ENCODE assay signal across 23 cellular contexts in the genomic region with DNA sequence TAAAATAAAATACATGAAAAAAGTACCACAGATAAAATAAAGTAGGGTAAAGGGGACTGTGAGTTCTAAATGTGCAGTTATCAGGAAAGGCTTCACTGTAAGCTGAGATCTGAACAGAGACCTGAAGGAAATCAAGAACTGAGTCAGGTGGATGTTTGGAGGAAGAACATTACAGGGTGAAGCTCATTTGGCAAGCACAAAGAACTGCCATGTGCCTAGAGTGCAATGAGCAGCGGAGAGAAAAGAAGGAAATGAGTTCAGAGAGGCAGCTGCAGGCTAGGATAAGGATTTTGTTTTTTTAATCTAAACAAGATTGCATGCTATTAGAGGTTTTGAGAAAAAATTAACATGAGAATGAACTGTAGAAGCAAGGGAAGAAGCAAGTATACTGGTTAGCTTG.
"Had no signal": no experiment of that assay in that cellular context is flagged by ENCODE, and none has a peak within 500 bp of the region (broad histone marks: within the 10 kb centered on the region; RNA-seq: fewer than 3 reads in every experiment).

No MANE protein-coding gene starts in this region.

- DNase-seq: activated CD4-positive, alpha-beta T cell treated with anti-CD3 and anti-CD28 coated beads for 36 hours; activated CD4-positive, alpha-beta T cell treated with anti-CD3 and anti-CD28 coated beads, Interleukin-2, amount 50 U/mL, for 1 hour; activated CD4-positive, CD25-positive, alpha-beta regulatory T cell; activated CD8-positive, alpha-beta memory T cell treated with anti-CD3 and anti-CD28 coated beads, Interleukin-2, amount 50 U/mL, for 48 hours; activated CD8-positive, alpha-beta T cell treated with anti-CD3 and anti-CD28 coated beads for 36 hours; activated naive CD4-positive, alpha-beta T cell treated with anti-CD3 and anti-CD28 coated beads, Interleukin-2, amount 50 U/mL, for 16 hours; activated naive CD8-positive, alpha-beta T cell treated with anti-CD3 and anti-CD28 coated beads, Interleukin-2, amount 10 ng/mL, durations not matched to agents 7 days and 5 days; activated T-cell treated with anti-CD3 and anti-CD28 coated beads, Interleukin-2, amount 50 U/mL, for 1 hour; adrenal gland; anterior cingulate cortex; cerebellar nuclear complex; NCI-H1092; NCI-H1417; NCI-H2029 treated with DMSO at 0.1 percent for 48 hours; NCI-H524 treated with DMSO at 0.1 percent for 48 hours; NCI-H774; RPMI8226; T-helper 1 cell had no signal

- H3K9me3 ChIP-seq: adrenal gland had no signal

- H3K36me3 ChIP-seq: adrenal gland had no signal

- H3K4me3 Mint-ChIP-seq: activated CD4-positive, alpha-beta T cell treated with anti-CD3 and anti-CD28 coated beads for 36 hours; activated CD8-positive, alpha-beta T cell treated with anti-CD3 and anti-CD28 coated beads for 36 hours; activated naive CD8-positive, alpha-beta T cell treated with anti-CD3 and anti-CD28 coated beads, Interleukin-2, amount 10 ng/mL, durations not matched to agents 7 days and 5 days had no signal

- H3K27me3 ChIP-seq: adrenal gland had no signal

- H3K9ac ChIP-seq: KMS-11 had no signal

- H3K36me3 Mint-ChIP-seq: activated naive CD8-positive, alpha-beta T cell treated with anti-CD3 and anti-CD28 coated beads, Interleukin-2, amount 10 ng/mL, durations not matched to agents 7 days and 5 days had no signal

- H3K4me1 ChIP-seq: adrenal gland had no signal

- H3K27ac Mint-ChIP-seq: activated CD4-positive, alpha-beta T cell treated with anti-CD3 and anti-CD28 coated beads for 36 hours; activated CD8-positive, alpha-beta T cell treated with anti-CD3 and anti-CD28 coated beads for 36 hours; activated naive CD8-positive, alpha-beta T cell treated with anti-CD3 and anti-CD28 coated beads, Interleukin-2, amount 10 ng/mL, durations not matched to agents 7 days and 5 days had no signal

- H3K27ac ChIP-seq: adrenal gland, KMS-11, SK-N-MC, VCaP had no signal

- H3K27me3 Mint-ChIP-seq: activated CD4-positive, alpha-beta T cell treated with anti-CD3 and anti-CD28 coated beads for 36 hours; activated CD8-positive, alpha-beta T cell treated with anti-CD3 and anti-CD28 coated beads for 36 hours had no signal

- H3K4me3 ChIP-seq: adrenal gland, SK-N-MC had no signal

- H3K4me1 Mint-ChIP-seq: activated CD4-positive, alpha-beta T cell treated with anti-CD3 and anti-CD28 coated beads for 36 hours; activated naive CD8-positive, alpha-beta T cell treated with anti-CD3 and anti-CD28 coated beads, Interleukin-2, amount 10 ng/mL, durations not matched to agents 7 days and 5 days had no signal

- H3K4me2 ChIP-seq: KMS-11 had no signal

- H3K9me3 Mint-ChIP-seq: activated CD8-positive, alpha-beta T cell treated with anti-CD3 and anti-CD28 coated beads for 36 hours; activated naive CD8-positive, alpha-beta T cell treated with anti-CD3 and anti-CD28 coated beads, Interleukin-2, amount 10 ng/mL, durations not matched to agents 7 days and 5 days had no signal

- ATAC-seq: activated CD4-positive, alpha-beta T cell treated with anti-CD3 and anti-CD28 coated beads for 36 hours; activated CD8-positive, alpha-beta T cell treated with anti-CD3 and anti-CD28 coated beads for 36 hours; Panc1; Right ventricle myocardium inferior had no signal
